In genomic region chr11:77074205-77074604, GRCh38 we compare ENCODE assay signal across 14 cellular contexts. TPM values are rescaled to one million over a fixed set of nuclear protein-coding genes. Genes with fewer than 3 reads are reported as not detected.
DNase-seq lines count a peak whose midpoint lies in the region; ATAC-seq and TF ChIP-seq lines count a peak whose summit lies in the region.
"Had no signal": no experiment of that assay in that cellular context is flagged by ENCODE, and none has a peak within 500 bp of the region (broad histone marks: within the 10 kb centered on the region; RNA-seq: fewer than 3 reads in every experiment).

No MANE protein-coding gene starts in this region.

- H3K27ac ChIP-seq in fibroblast of lung (ENCODE audit: insufficient read depth, low read length) (peak overlapping the region; percentile 94), aorta (ENCODE audit: low read depth in 1 of 2, low read length in 2 of 2) (peak overlapping the region in 1 of 2 donors; percentile 90)
- no peak overlapping the region for H3K27ac ChIP-seq in CD8-positive, alpha-beta memory T cell (ENCODE audit: low read depth, low read length)

- H2AFZ ChIP-seq in fibroblast of lung (ENCODE audit: low read length), result no peak overlapping the region

- no peaks in the 10 kb centered on the region for H4K20me1 ChIP-seq in fibroblast of lung (ENCODE audit: control insufficient read depth, extremely low read depth, insufficient read depth, low read length)

- peak overlapping the region; percentile 13 for H3K4me3 Mint-ChIP-seq in natural killer cell
- no peak overlapping the region for H3K4me3 Mint-ChIP-seq in natural killer cell treated with Interleukin-12 subunit alpha and Interleukin-12 subunit beta and Interleukin-15 and Interleukin-18, amount 100 ng/mL, for 72 hours
- no peak overlapping the region for H3K4me3 Mint-ChIP-seq in osteocyte (ENCODE audit: unreplicated experiment)
- H3K4me3 Mint-ChIP-seq in CD8-positive, alpha-beta memory T cell, result no peak overlapping the region
- H3K4me3 Mint-ChIP-seq: mesothelial cell of epicardium, T-helper 17 cell had no signal

- TF ChIP-seq CTCF in natural killer cell (IDR thresholded peaks at IDR 0.05) (no peak), fibroblast of lung (conservative IDR thresholded peaks at IDR 0.05 in 1 of 2, IDR thresholded peaks at IDR 0.05 in 1 of 2; ENCODE audit: low read depth in 1 of 2, low read length in 2 of 2) (no peak), osteocyte (IDR thresholded peaks at IDR 0.05) (no peak)

- H3K27me3 Mint-ChIP-seq in natural killer cell (ENCODE audit: low read depth in 2 of 2) (no peaks in the 10 kb centered on the region), osteocyte (ENCODE audit: unreplicated experiment) (no peaks in the 10 kb centered on the region)
- no peaks in the 10 kb centered on the region for H3K27me3 Mint-ChIP-seq in natural killer cell treated with Interleukin-12 subunit alpha and Interleukin-12 subunit beta and Interleukin-15 and Interleukin-18, amount 100 ng/mL, for 72 hours
- no peaks in the 10 kb centered on the region for H3K27me3 Mint-ChIP-seq in CD8-positive, alpha-beta memory T cell
- H3K27me3 Mint-ChIP-seq: T-helper 17 cell had no signal

- ATAC-seq in natural killer cell (no peak), aorta (ENCODE audit: low FRiP score) (no peak)
- ATAC-seq in natural killer cell treated with Interleukin-12 subunit alpha and Interleukin-12 subunit beta and Interleukin-15 and Interleukin-18, amount 100 ng/mL, for 72 hours, result no peak
- ATAC-seq: T-helper 17 cell had no signal

- no peaks in the 10 kb centered on the region for H3K27me3 ChIP-seq in fibroblast of lung (ENCODE audit: control insufficient read depth, insufficient read depth, low read length)
- H3K27me3 ChIP-seq in aorta (ENCODE audit: control insufficient read depth in 1 of 2, insufficient read depth in 2 of 2, low read length in 1 of 2), result no peaks in the 10 kb centered on the region
- no peaks in the 10 kb centered on the region for H3K27me3 ChIP-seq in CD8-positive, alpha-beta memory T cell (ENCODE audit: insufficient read depth, low read length, poor library complexity, severe bottlenecking)

- H3K9ac ChIP-seq in fibroblast of lung (ENCODE audit: insufficient read depth, low read length), result peak overlapping the region; percentile 65

- H3K79me2 ChIP-seq in fibroblast of lung (ENCODE audit: control insufficient read depth, insufficient read depth, low read length), result peaks cover 4% of the 10 kb centered on the region

- DNase-seq in natural killer cell (no peak), fibroblast of lung (ENCODE audit: low read depth in 2 of 2) (no peak), osteocyte (ENCODE audit: extremely low spot score, unreplicated experiment) (no peak), aorta (peak; percentile 44 to 70), UCSD-AML1 (lab: John Stamatoyannopoulos, UW; ENCODE audit: unreplicated experiment) (no peak), NCI-H1048 (lab: John Stamatoyannopoulos, UW) (no peak)
- DNase-seq in natural killer cell treated with Interleukin-12 subunit alpha and Interleukin-12 subunit beta and Interleukin-15 and Interleukin-18, amount 100 ng/mL, for 72 hours (ENCODE audit: low spot score), result no peak
- DNase-seq in CD8-positive, alpha-beta memory T cell, result no peak
- DNase-seq: NCI-H526 treated with DMSO at 0.1 percent for 48 hours; stimulated activated CD4-positive, alpha-beta T cell treated with anti-CD3 and anti-CD28 coated beads, Interleukin-4, amount 100 ng/mL, for 4 hours had no signal

- H3K9me3 Mint-ChIP-seq in natural killer cell (no peaks in the 10 kb centered on the region), osteocyte (ENCODE audit: unreplicated experiment) (peaks cover 14% of the 10 kb centered on the region)
- H3K9me3 Mint-ChIP-seq in natural killer cell treated with Interleukin-12 subunit alpha and Interleukin-12 subunit beta and Interleukin-15 and Interleukin-18, amount 100 ng/mL, for 72 hours, result no peaks in the 10 kb centered on the region
- no peaks in the 10 kb centered on the region for H3K9me3 Mint-ChIP-seq in CD8-positive, alpha-beta memory T cell

- H3K4me1 ChIP-seq in fibroblast of lung (ENCODE audit: control insufficient read depth, extremely low read depth, insufficient read depth, low read length), result peaks cover 29% of the 10 kb centered on the region
- H3K4me1 ChIP-seq in aorta (ENCODE audit: control insufficient read depth in 1 of 2, insufficient read depth in 2 of 2, low read length in 2 of 2), result no peaks in the 10 kb centered on the region
- H3K4me1 ChIP-seq in CD8-positive, alpha-beta memory T cell (ENCODE audit: insufficient read depth, low read length), result peaks cover 17% of the 10 kb centered on the region

- H3K9me3 ChIP-seq in fibroblast of lung (ENCODE audit: control insufficient read depth, insufficient read depth, low read depth, low read length) (no peaks in the 10 kb centered on the region), aorta (ENCODE audit: control insufficient read depth, low read length) (no peaks in the 10 kb centered on the region)
- no peaks in the 10 kb centered on the region for H3K9me3 ChIP-seq in CD8-positive, alpha-beta memory T cell (ENCODE audit: low read length)

- WGBS in aorta, 2 donors, result 77 to 90% methylated on average over 5 of the region's 5 CpGs

- no peak overlapping the region for H3K4me3 ChIP-seq in fibroblast of lung (replicated peaks in 1 of 4; ENCODE audit: control extremely low read depth in 1 of 4, insufficient read depth in 1 of 4, low read depth in 3 of 4, low read length in 4 of 4)
- no peak overlapping the region for H3K4me3 ChIP-seq in aorta (ENCODE audit: low read length in 2 of 2)
- no peak overlapping the region for H3K4me3 ChIP-seq in CD8-positive, alpha-beta memory T cell (ENCODE audit: low read length)

- H3K4me2 ChIP-seq in fibroblast of lung (ENCODE audit: extremely low read depth, insufficient read depth, low read length), result peak overlapping the region; percentile 67

- H3K36me3 ChIP-seq in fibroblast of lung (ENCODE audit: control insufficient read depth, insufficient read depth, low read length) (peaks cover 3% of the 10 kb centered on the region), aorta (ENCODE audit: control insufficient read depth in 1 of 2, insufficient read depth in 2 of 2, low read length in 1 of 2) (no peaks in the 10 kb centered on the region)
- no peaks in the 10 kb centered on the region for H3K36me3 ChIP-seq in CD8-positive, alpha-beta memory T cell (ENCODE audit: insufficient read depth, low read length)

- CTCF ChIA-PET in CD8-positive, alpha-beta memory T cell (lab: Charles Lee), result no interaction called here

- POLR2A ChIA-PET in CD8-positive, alpha-beta memory T cell (lab: Charles Lee), result no interaction called here

- H3K27ac Mint-ChIP-seq in natural killer cell (peak overlapping the region in 1 of 2 donors; percentile 67), osteocyte (ENCODE audit: unreplicated experiment) (peak overlapping the region; percentile 97)
- no peak overlapping the region for H3K27ac Mint-ChIP-seq in natural killer cell treated with Interleukin-12 subunit alpha and Interleukin-12 subunit beta and Interleukin-15 and Interleukin-18, amount 100 ng/mL, for 72 hours
- no peak overlapping the region for H3K27ac Mint-ChIP-seq in CD8-positive, alpha-beta memory T cell
- H3K27ac Mint-ChIP-seq: T-helper 17 cell had no signal

- intact Hi-C loops in natural killer cell (cut with micrococcal nuclease) (no loop called here), aorta (cut with DNase I) (no loop called here)

- peaks cover 39 to 83% of the 10 kb centered on the region in 2 donors for H3K4me1 Mint-ChIP-seq in natural killer cell
- peaks cover 39 to 48% of the 10 kb centered on the region in 2 donors for H3K4me1 Mint-ChIP-seq in natural killer cell treated with Interleukin-12 subunit alpha and Interleukin-12 subunit beta and Interleukin-15 and Interleukin-18, amount 100 ng/mL, for 72 hours (ENCODE audit: low read depth in 2 of 2)
- H3K4me1 Mint-ChIP-seq in osteocyte (ENCODE audit: unreplicated experiment), result peaks cover 38% of the 10 kb centered on the region
- H3K4me1 Mint-ChIP-seq in CD8-positive, alpha-beta memory T cell, result peaks cover 21 to 25% (median 22%) of the 10 kb centered on the region in 3 donors

- H3K36me3 Mint-ChIP-seq in natural killer cell, result no peaks in the 10 kb centered on the region
- H3K36me3 Mint-ChIP-seq in natural killer cell treated with Interleukin-12 subunit alpha and Interleukin-12 subunit beta and Interleukin-15 and Interleukin-18, amount 100 ng/mL, for 72 hours, result no peaks in the 10 kb centered on the region
- peaks cover 9% of the 10 kb centered on the region for H3K36me3 Mint-ChIP-seq in osteocyte (ENCODE audit: unreplicated experiment)
- H3K36me3 Mint-ChIP-seq in CD8-positive, alpha-beta memory T cell, result no peaks in the 10 kb centered on the region

RNA-seq across cellular contexts. Expression of gene CAPN5, which starts 7.4 kb away (rescaled TPM):
- total RNA-seq in natural killer cell (10 to 100 TPM; 32.3 to 34.5 (median 34.3) TPM), fibroblast of lung (12.3 and 17.5 TPM in 2 replicates), osteocyte (12.8 TPM in 2 replicates), aorta (10 to 100 TPM in 1 of 2 donors, 1 to 10 TPM in 1; 6.9 to 22.4 TPM)
- total RNA-seq in natural killer cell treated with Interleukin-12 subunit alpha and Interleukin-12 subunit beta and Interleukin-15 and Interleukin-18, amount 100 ng/mL, for 72 hours, result 1 to 10 TPM; 2.5 to 2.7 TPM
- polyA plus RNA-seq in fibroblast of lung (20.4 and 29.0 TPM in 2 replicates), aorta (10 to 100 TPM; 10.4 to 11.1 TPM)
- polyA plus RNA-seq in fibroblast of lung (2012), result 21.9 and 30.1 TPM in 2 replicates
- 37.0 and 64.5 TPM in 2 replicates for polyA minus RNA-seq in fibroblast of lung (ENCODE audit: low replicate concordance)
- 1 to 10 TPM in 1 of 2 experiments, under 1 TPM in 1; 0.78 to 1.1 TPM for total RNA-seq in CD8-positive, alpha-beta memory T cell
- 3.4 TPM for polyA plus RNA-seq in CD8-positive, alpha-beta memory T cell

RNA-seq across cellular contexts. Expression of gene OMP, which starts 28.4 kb away (rescaled TPM):
- total RNA-seq in natural killer cell, result 1 to 10 TPM in 1 of 3 donors, under 1 TPM in 2; 0.82 to 1.4 (median 0.85) TPM
- not detected for total RNA-seq in natural killer cell treated with Interleukin-12 subunit alpha and Interleukin-12 subunit beta and Interleukin-15 and Interleukin-18, amount 100 ng/mL, for 72 hours
- 0.51 and 0.83 TPM in 2 replicates for total RNA-seq in fibroblast of lung
- polyA plus RNA-seq in fibroblast of lung, result not detected in 2 replicates
- not detected in 2 replicates for polyA plus RNA-seq in fibroblast of lung (2012)
- polyA minus RNA-seq in fibroblast of lung (ENCODE audit: low replicate concordance), result not detected in 2 replicates
- total RNA-seq in osteocyte, result not detected in 2 replicates
- total RNA-seq in aorta, result 1 to 10 TPM in 1 of 2 donors, not detected in 1; 2.1 TPM
- not detected for polyA plus RNA-seq in aorta
- not detected for total RNA-seq in CD8-positive, alpha-beta memory T cell
- polyA plus RNA-seq in CD8-positive, alpha-beta memory T cell, result not detected
- total RNA-seq: bronchial epithelial cell, frontal cortex, T-helper 17 cell had no signal

RNA-seq across cellular contexts. Expression of gene B3GNT6, which starts 40.0 kb away (rescaled TPM):
- total RNA-seq in natural killer cell (not detected), fibroblast of lung (not detected in 2 replicates), osteocyte (not detected in 2 replicates), aorta (not detected)
- total RNA-seq in natural killer cell treated with Interleukin-12 subunit alpha and Interleukin-12 subunit beta and Interleukin-15 and Interleukin-18, amount 100 ng/mL, for 72 hours, result not detected
- polyA plus RNA-seq in fibroblast of lung (not detected in 2 replicates), aorta (not detected)
- polyA plus RNA-seq in fibroblast of lung (2012), result not detected in 2 replicates
- polyA minus RNA-seq in fibroblast of lung (ENCODE audit: low replicate concordance), result not detected in 2 replicates
- not detected for total RNA-seq in CD8-positive, alpha-beta memory T cell
- not detected for polyA plus RNA-seq in CD8-positive, alpha-beta memory T cell
- total RNA-seq: frontal cortex, mesothelial cell of epicardium, T-helper 17 cell had no signal

RNA-seq across cellular contexts. Expression of gene MYO7A, which starts 53.8 kb away (rescaled TPM):
- total RNA-seq in natural killer cell (1 to 10 TPM in 1 of 3 donors, under 1 TPM in 2; 0.20 to 1.1 (median 0.68) TPM), fibroblast of lung (0.26 and 0.33 TPM in 2 replicates), osteocyte (0.08 TPM in 1 of 2 replicates, not detected in the other), aorta (10 to 100 TPM; 11.6 to 27.9 TPM)
- under 1 TPM in 1 of 2 donors, not detected in 1; 0.05 TPM for total RNA-seq in natural killer cell treated with Interleukin-12 subunit alpha and Interleukin-12 subunit beta and Interleukin-15 and Interleukin-18, amount 100 ng/mL, for 72 hours
- polyA plus RNA-seq in fibroblast of lung (0.01 and 0.05 TPM in 2 replicates), aorta (1 to 10 TPM; 1.9 to 2.1 TPM)
- polyA plus RNA-seq in fibroblast of lung (2012), result 0.06 and 0.07 TPM in 2 replicates
- polyA minus RNA-seq in fibroblast of lung (ENCODE audit: low replicate concordance), result not detected in 2 replicates
- under 1 TPM; 0.20 to 0.31 TPM for total RNA-seq in CD8-positive, alpha-beta memory T cell
- polyA plus RNA-seq in CD8-positive, alpha-beta memory T cell, result 0.06 TPM

Comparison
In these comparisons a context has a peak if more than half of its experiments do, and no peak if none do; other contexts are left out.
1. DNase-seq: peak in aorta (2 of 2); none in natural killer cell (single experiment), natural killer cell treated with Interleukin-12 subunit alpha and Interleukin-12 subunit beta and Interleukin-15 and Interleukin-18, amount 100 ng/mL, for 72 hours (single experiment), fibroblast of lung (0 of 2), osteocyte (single experiment), UCSD-AML1 (single experiment), CD8-positive, alpha-beta memory T cell (0 of 5) and NCI-H1048 (single experiment).